ENCODE assay signal across 20 cellular contexts in genomic region chr4:3463556-3464348, GRCh38. TPM values are rescaled to one million over a fixed set of nuclear protein-coding genes. Genes with fewer than 3 reads are reported as not detected.
DNase-seq lines count a peak whose midpoint lies in the region; ATAC-seq and TF ChIP-seq lines count a peak whose summit lies in the region.
"Had no signal": no experiment of that assay in that cellular context is flagged by ENCODE, and none has a peak within 500 bp of the region (broad histone marks: within the 10 kb centered on the region; RNA-seq: fewer than 3 reads in every experiment).

No MANE protein-coding gene starts in this region.

- TF ChIP-seq CTCF in PC-3 (conservative IDR thresholded peaks at IDR 0.05; ENCODE audit: low read depth, low read length) (no peak), esophagus squamous epithelium (IDR thresholded peaks at IDR 0.05) (no peak), neural progenitor cell (IDR thresholded peaks at IDR 0.05) (no peak), tibial artery (IDR thresholded peaks at IDR 0.05) (no peak), MM.1S (IDR thresholded peaks at IDR 0.05; ENCODE audit: low read length) (no peak), A673 (conservative IDR thresholded peaks at IDR 0.05; ENCODE audit: low read depth, low read length) (no peak), natural killer cell (IDR thresholded peaks at IDR 0.05) (no peak)

- POLR2A ChIA-PET in PC-3 (lab: Charles Lee; ENCODE audit: unreplicated experiment) (no interaction called here), A673 (lab: Charles Lee; ENCODE audit: low non-redundant PET) (no interaction called here)

- H3K9me2 ChIP-seq in PC-3 (replicated peaks; ENCODE audit: low read length) (no peaks in the 10 kb centered on the region), MM.1S (replicated peaks; ENCODE audit: insufficient read depth, low read length) (no peaks in the 10 kb centered on the region)

- H3K27me3 ChIP-seq in PC-3 (ENCODE audit: low read length) (no peaks in the 10 kb centered on the region), esophagus squamous epithelium (peaks cover 0 to 76% (median 10%) of the 10 kb centered on the region in 4 donors), neural progenitor cell (peaks cover 64% of the 10 kb centered on the region), tibial artery (no peaks in the 10 kb centered on the region), MM.1S (replicated peaks; ENCODE audit: insufficient read depth, low read length) (peaks cover 73% of the 10 kb centered on the region), A673 (replicated peaks; ENCODE audit: insufficient read depth, low read depth, low read length, poor library complexity) (no peaks in the 10 kb centered on the region)
- H3K27me3 ChIP-seq: thyroid gland had no signal

- H3K4me3 ChIP-seq in PC-3 (ENCODE audit: low read length) (peak overlapping the region; percentile 32; the same call in 1 of the 2 replicates), esophagus squamous epithelium (peak overlapping the region; percentile 29 to 66 (median 40)), neural progenitor cell (peak overlapping the region; percentile 49), tibial artery (peak overlapping the region; percentile 56 to 62), MM.1S (ENCODE audit: low read length) (no peak overlapping the region), A673 (ENCODE audit: low read depth, low read length, poor library complexity, severe bottlenecking) (no peak overlapping the region)

- DNase-seq in PC-3, result no peak
- DNase-seq in esophagus squamous epithelium (lab: John Stamatoyannopoulos, UW), result no peak
- no peak for DNase-seq in neural progenitor cell (ENCODE audit: low spot score)
- no peak for DNase-seq in tibial artery
- no peak for DNase-seq in MM.1S
- no peak for DNase-seq in A673 (ENCODE audit: low spot score)
- DNase-seq in activated naive CD4-positive, alpha-beta T cell treated with anti-CD3 and anti-CD28 coated beads for 36 hours, result no peak
- no peak for DNase-seq in natural killer cell
- DNase-seq: activated CD4-positive, alpha-beta T cell treated with anti-CD3 and anti-CD28 coated beads for 48 hours; EL; hippocampal formation; MV-4-11; NCI-H2107; NCI-H748 treated with DMSO at 0.1 percent for 48 hours; stimulated activated CD4-positive, alpha-beta T cell treated with anti-CD3 and anti-CD28 coated beads, Interleukin-15, amount 100 ng/mL, for 24 hours; T-helper 17 cell had no signal

- H3K4me1 ChIP-seq in PC-3 (ENCODE audit: insufficient read depth, low read length) (peaks cover 11% of the 10 kb centered on the region; the same call in 1 of the 2 replicates), esophagus squamous epithelium (peaks cover 10 to 33% (median 16%) of the 10 kb centered on the region in 3 donors), neural progenitor cell (peaks cover 12% of the 10 kb centered on the region), tibial artery (peaks cover 0 to 39% (median 31%) of the 10 kb centered on the region in 4 donors), MM.1S (ENCODE audit: low read length) (no peaks in the 10 kb centered on the region), A673 (ENCODE audit: insufficient read depth, low read length, poor library complexity, severe bottlenecking) (no peaks in the 10 kb centered on the region)

- H3K4me1 Mint-ChIP-seq in neural progenitor cell, result peaks cover 21% of the 10 kb centered on the region
- peaks cover 1% of the 10 kb centered on the region for H3K4me1 Mint-ChIP-seq in activated naive CD4-positive, alpha-beta T cell treated with anti-CD3 and anti-CD28 coated beads for 36 hours (ENCODE audit: low read depth)
- no peaks in the 10 kb centered on the region for H3K4me1 Mint-ChIP-seq in natural killer cell
- H3K4me1 Mint-ChIP-seq: T-helper 17 cell had no signal

- no peak overlapping the region for H3K9ac ChIP-seq in PC-3 (ENCODE audit: low read length)
- H3K9ac ChIP-seq in neural progenitor cell, result no peak overlapping the region
- H3K9ac ChIP-seq in MM.1S (ENCODE audit: low read length), result no peak overlapping the region

- H3K27ac Mint-ChIP-seq in neural progenitor cell (no peak overlapping the region), natural killer cell (no peak overlapping the region)
- no peak overlapping the region for H3K27ac Mint-ChIP-seq in activated naive CD4-positive, alpha-beta T cell treated with anti-CD3 and anti-CD28 coated beads for 36 hours
- H3K27ac Mint-ChIP-seq: T-helper 17 cell had no signal

- no peak overlapping the region for H2AFZ ChIP-seq in PC-3 (ENCODE audit: low read length)
- no peak overlapping the region for H2AFZ ChIP-seq in neural progenitor cell (replicated peaks)
- no peak overlapping the region for H2AFZ ChIP-seq in MM.1S (ENCODE audit: low read length)

- H3K4me2 ChIP-seq in PC-3 (ENCODE audit: low read length), result peak overlapping the region; percentile 51
- peak overlapping the region; percentile 86 for H3K4me2 ChIP-seq in neural progenitor cell
- H3K4me2 ChIP-seq in MM.1S (ENCODE audit: low read depth, low read length), result no peak overlapping the region

- no CpG with 5 or more reads among the region's 43 CpGs for WGBS in esophagus squamous epithelium, 2 donors

- TF ChIP-seq POLR2A in esophagus squamous epithelium (IDR thresholded peaks at IDR 0.05), result no peak

- H3K36me3 Mint-ChIP-seq in neural progenitor cell (no peaks in the 10 kb centered on the region), natural killer cell (no peaks in the 10 kb centered on the region)
- H3K36me3 Mint-ChIP-seq in activated naive CD4-positive, alpha-beta T cell treated with anti-CD3 and anti-CD28 coated beads for 36 hours (ENCODE audit: low read depth), result no peaks in the 10 kb centered on the region

- CTCF ChIA-PET in PC-3 (lab: Charles Lee) (no interaction called here), A673 (lab: Charles Lee) (no interaction called here)
- CTCF ChIA-PET in activated naive CD4-positive, alpha-beta T cell treated with anti-CD3 and anti-CD28 coated beads for 36 hours (lab: Charles Lee), result no interaction called here

- no peaks in the 10 kb centered on the region for H3K9me3 ChIP-seq in PC-3 (ENCODE audit: low read length)
- H3K9me3 ChIP-seq in esophagus squamous epithelium, result no peaks in the 10 kb centered on the region
- no peaks in the 10 kb centered on the region for H3K9me3 ChIP-seq in neural progenitor cell (ENCODE audit: low read depth)
- no peaks in the 10 kb centered on the region for H3K9me3 ChIP-seq in tibial artery
- H3K9me3 ChIP-seq in MM.1S (replicated peaks; ENCODE audit: insufficient read depth, low read length), result no peaks in the 10 kb centered on the region
- H3K9me3 ChIP-seq in A673 (ENCODE audit: low read depth, low read length, poor library complexity, severe bottlenecking), result no peaks in the 10 kb centered on the region
- H3K9me3 ChIP-seq: thyroid gland had no signal

- ATAC-seq in PC-3 (no peak), natural killer cell (no peak)
- ATAC-seq: T-helper 17 cell had no signal

- H3K36me3 ChIP-seq in PC-3 (ENCODE audit: low read depth, low read length), result no peaks in the 10 kb centered on the region
- H3K36me3 ChIP-seq in esophagus squamous epithelium, result no peaks in the 10 kb centered on the region
- H3K36me3 ChIP-seq in neural progenitor cell, result no peaks in the 10 kb centered on the region
- no peaks in the 10 kb centered on the region for H3K36me3 ChIP-seq in tibial artery
- no peaks in the 10 kb centered on the region for H3K36me3 ChIP-seq in MM.1S (replicated peaks; ENCODE audit: insufficient read depth, low read length)
- H3K36me3 ChIP-seq in A673 (ENCODE audit: insufficient read depth, low read length, poor library complexity, severe bottlenecking), result no peaks in the 10 kb centered on the region
- H3K36me3 ChIP-seq: thyroid gland had no signal

- H3K27me3 Mint-ChIP-seq in neural progenitor cell (ENCODE audit: insufficient read depth, low read depth), result peaks cover 7% of the 10 kb centered on the region
- peaks cover 20% of the 10 kb centered on the region for H3K27me3 Mint-ChIP-seq in activated naive CD4-positive, alpha-beta T cell treated with anti-CD3 and anti-CD28 coated beads for 36 hours (ENCODE audit: low read depth)
- peaks cover 14 to 24% of the 10 kb centered on the region in 2 donors for H3K27me3 Mint-ChIP-seq in natural killer cell (ENCODE audit: low read depth in 2 of 2)

- BruUV-seq in PC-3 (replicated peaks; lab: Mats Ljungman, UMichigan), result no TSS peak
- no TSS peak for BruUV-seq in A673 (replicated peaks; lab: Mats Ljungman, UMichigan)

- H4K20me1 ChIP-seq in PC-3 (ENCODE audit: low read length) (no peaks in the 10 kb centered on the region), neural progenitor cell (ENCODE audit: low read depth) (peaks cover 4% of the 10 kb centered on the region), MM.1S (ENCODE audit: insufficient read depth, low read length) (no peaks in the 10 kb centered on the region)

- H3K27ac ChIP-seq in PC-3 (ENCODE audit: low read length) (no peak overlapping the region), esophagus squamous epithelium (no peak overlapping the region), neural progenitor cell (no peak overlapping the region), tibial artery (peak overlapping the region; percentile 55 to 75), MM.1S (ENCODE audit: low read length) (no peak overlapping the region), A673 (ENCODE audit: low read depth, low read length, poor library complexity, severe bottlenecking) (no peak overlapping the region)
- H3K27ac ChIP-seq: epithelial cell of prostate, RWPE1 had no signal

- intact Hi-C loops in PC-3 (cut with micrococcal nuclease) (no loop called here), esophagus squamous epithelium (cut with DNase I) (no loop called here), tibial artery (cut with DNase I; ENCODE audit: low total_unique reads) (no loop called here), A673 (cut with micrococcal nuclease; ENCODE audit: unreplicated experiment) (no loop called here), natural killer cell (cut with micrococcal nuclease) (no loop called here)
- intact Hi-C loops in activated naive CD4-positive, alpha-beta T cell treated with anti-CD3 and anti-CD28 coated beads for 36 hours (cut with micrococcal nuclease), result no loop called here

- H3F3A ChIP-seq in PC-3 (ENCODE audit: low read length, unreplicated experiment), result no peaks in the 10 kb centered on the region
- peaks cover 22% of the 10 kb centered on the region for H3F3A ChIP-seq in neural progenitor cell (ENCODE audit: low read depth)
- no peaks in the 10 kb centered on the region for H3F3A ChIP-seq in MM.1S (ENCODE audit: insufficient read depth, low read length)

- H3K79me2 ChIP-seq in PC-3 (ENCODE audit: low read length) (no peaks in the 10 kb centered on the region), neural progenitor cell (ENCODE audit: low read depth) (no peaks in the 10 kb centered on the region), MM.1S (ENCODE audit: low read length) (no peaks in the 10 kb centered on the region)

- no peaks in the 10 kb centered on the region for H3K9me3 Mint-ChIP-seq in neural progenitor cell
- H3K9me3 Mint-ChIP-seq in activated naive CD4-positive, alpha-beta T cell treated with anti-CD3 and anti-CD28 coated beads for 36 hours, result peaks cover 2% of the 10 kb centered on the region
- no peaks in the 10 kb centered on the region for H3K9me3 Mint-ChIP-seq in natural killer cell

- H3K4me3 Mint-ChIP-seq in neural progenitor cell (no peak overlapping the region), natural killer cell (no peak overlapping the region)
- no peak overlapping the region for H3K4me3 Mint-ChIP-seq in activated naive CD4-positive, alpha-beta T cell treated with anti-CD3 and anti-CD28 coated beads for 36 hours

RNA-seq across cellular contexts. Expression of gene DOK7, which starts 0.6 kb away (rescaled TPM):
- total RNA-seq in PC-3 (2014; rRNA removed) (2.5 and 4.9 TPM in 2 replicates), esophagus squamous epithelium (under 1 TPM in 2 of 4 donors, not detected in 2; 0.26 to 0.45 TPM), neural progenitor cell (ENCODE audit: low replicate concordance) (0.22 TPM in 1 of 2 replicates, not detected in the other), A673 (2021) (not detected in 2 replicates), natural killer cell (1 to 10 TPM; 1.3 to 2.9 (median 1.6) TPM)
- total RNA-seq in activated naive CD4-positive, alpha-beta T cell treated with anti-CD3 and anti-CD28 coated beads for 36 hours, result not detected
- total RNA-seq: HT1080, T-helper 17 cell had no signal

RNA-seq across cellular contexts. Expression of gene HGFAC, which starts 22.0 kb away (rescaled TPM):
- total RNA-seq in PC-3 (2014; rRNA removed), result 0.04 and 0.58 TPM in 2 replicates
- total RNA-seq in esophagus squamous epithelium, result under 1 TPM in 1 of 4 donors, not detected in 3; 0.38 TPM
- total RNA-seq in neural progenitor cell (ENCODE audit: low replicate concordance), result not detected in 2 replicates
- 4.8 TPM in 2 replicates for total RNA-seq in A673 (2021)
- total RNA-seq in activated naive CD4-positive, alpha-beta T cell treated with anti-CD3 and anti-CD28 coated beads for 36 hours, result not detected
- under 1 TPM in 2 of 3 donors, not detected in 1; 0.43 to 0.54 TPM for total RNA-seq in natural killer cell
- total RNA-seq: HT1080, T-helper 17 cell had no signal

Comparison
In these comparisons a context has a peak if more than half of its experiments do, and no peak if none do; other contexts are left out.
1. H3K27ac ChIP-seq: peak in tibial artery (2 of 2); none in PC-3 (single experiment), esophagus squamous epithelium (0 of 4), neural progenitor cell (single experiment), MM.1S (single experiment) and A673 (single experiment).
2. H3K4me3 ChIP-seq: peak in PC-3 (single experiment), esophagus squamous epithelium (4 of 4), neural progenitor cell (single experiment) and tibial artery (2 of 2); none in MM.1S (single experiment) and A673 (single experiment).